In genomic region chr13:91647361-91647970, GRCh38 we compare ENCODE assay signal across 9 cellular contexts.
DNase-seq lines count a peak whose midpoint lies in the region; ATAC-seq and TF ChIP-seq lines count a peak whose summit lies in the region.
"Had no signal": no experiment of that assay in that cellular context is flagged by ENCODE, and none has a peak within 500 bp of the region (broad histone marks: within the 10 kb centered on the region; RNA-seq: fewer than 3 reads in every experiment).

No MANE protein-coding gene starts in this region.

- no peaks in the 10 kb centered on the region for H3F3A ChIP-seq in SU-DHL-6 (ENCODE audit: insufficient read depth)

- no peak overlapping the region for H2AFZ ChIP-seq in SU-DHL-6 (ENCODE audit: low read depth, low read length, severe bottlenecking)

- no peaks in the 10 kb centered on the region for H3K79me2 ChIP-seq in SU-DHL-6 (ENCODE audit: insufficient read depth, low read length)

- H3K36me3 Mint-ChIP-seq in activated T-cell treated with anti-CD3 and anti-CD28 coated beads, Interleukin-2, amount 50 U/mL, for 4 hours (ENCODE audit: insufficient read depth): no peaks in the 10 kb centered on the region

- H3K27ac ChIP-seq in SU-DHL-6 (ENCODE audit: low read depth, low read length): no peak overlapping the region

- no peak overlapping the region for H3K4me2 ChIP-seq in SU-DHL-6 (ENCODE audit: low read depth, low read length, poor library complexity, severe bottlenecking)

- DNase-seq in GM12864 (ENCODE audit: low read depth) (no peak), left colon (peak in 1 of 2 donors; percentile 9), HPDE6-E6E7 (ENCODE audit: extremely low spot score) (no peak)
- no peak for DNase-seq in activated T-cell treated with anti-CD3 and anti-CD28 coated beads, Interleukin-2, amount 50 U/mL, for 4 hours

- peak; percentile 78 for ATAC-seq in HG02870 (IDR thresholded peaks at IDR 0.05; ENCODE audit: unreplicated experiment)
- peak; percentile 27 for ATAC-seq in left colon
- ATAC-seq in HG02678 (IDR thresholded peaks at IDR 0.05; ENCODE audit: unreplicated experiment): no peak
- ATAC-seq in activated T-cell treated with anti-CD3 and anti-CD28 coated beads, Interleukin-2, amount 50 U/mL, for 4 hours: no peak
- no peak for ATAC-seq in GM18870 (IDR thresholded peaks at IDR 0.05; ENCODE audit: unreplicated experiment)
- ATAC-seq: sciatic nerve had no signal

- no peak overlapping the region for H3K4me3 Mint-ChIP-seq in activated T-cell treated with anti-CD3 and anti-CD28 coated beads, Interleukin-2, amount 50 U/mL, for 4 hours

- H3K9me3 ChIP-seq in SU-DHL-6 (ENCODE audit: insufficient read depth, low read length): no peaks in the 10 kb centered on the region

- H3K9me3 Mint-ChIP-seq in activated T-cell treated with anti-CD3 and anti-CD28 coated beads, Interleukin-2, amount 50 U/mL, for 4 hours: no peaks in the 10 kb centered on the region

- no peaks in the 10 kb centered on the region for H3K27me3 Mint-ChIP-seq in activated T-cell treated with anti-CD3 and anti-CD28 coated beads, Interleukin-2, amount 50 U/mL, for 4 hours (ENCODE audit: low read depth)

- H3K9me2 ChIP-seq in SU-DHL-6 (replicated peaks; ENCODE audit: insufficient read depth, low read length): no peaks in the 10 kb centered on the region

- H4K20me1 ChIP-seq in SU-DHL-6 (ENCODE audit: low read depth, low read length): no peaks in the 10 kb centered on the region

- intact Hi-C loops in left colon (cut with DNase I, micrococcal nuclease): no loop called here

- no peaks in the 10 kb centered on the region for H3K4me1 Mint-ChIP-seq in activated T-cell treated with anti-CD3 and anti-CD28 coated beads, Interleukin-2, amount 50 U/mL, for 4 hours (ENCODE audit: low read depth)

- peak; percentile 68 for TF ChIP-seq CTCF in GM12864 (IDR thresholded peaks at IDR 0.05; ENCODE audit: low read depth, low read length, missing control alignments)
- TF ChIP-seq CTCF in SU-DHL-6 (IDR thresholded peaks at IDR 0.05; ENCODE audit: insufficient read depth, low read length, poor library complexity, severe bottlenecking): peak; percentile 42

- no peaks in the 10 kb centered on the region for H3K27me3 ChIP-seq in SU-DHL-6 (ENCODE audit: low read length)

- H3K36me3 ChIP-seq in SU-DHL-6 (ENCODE audit: low read length): no peaks in the 10 kb centered on the region

- H3K4me3 ChIP-seq in GM12864 (ENCODE audit: low read depth, low read length) (no peak overlapping the region), SU-DHL-6 (ENCODE audit: insufficient read depth, low read length, poor library complexity, severe bottlenecking) (no peak overlapping the region)

- H3K9ac ChIP-seq in SU-DHL-6 (ENCODE audit: low read length): no peak overlapping the region

Comparison
In these comparisons a context has a peak if more than half of its experiments do, and no peak if none do; other contexts are left out.
1. ATAC-seq: peak in HG02870 (single experiment) and left colon (single experiment); none in HG02678 (single experiment), activated T-cell treated with anti-CD3 and anti-CD28 coated beads, Interleukin-2, amount 50 U/mL, for 4 hours (0 of 2) and GM18870 (single experiment).